In the genomic region with DNA sequence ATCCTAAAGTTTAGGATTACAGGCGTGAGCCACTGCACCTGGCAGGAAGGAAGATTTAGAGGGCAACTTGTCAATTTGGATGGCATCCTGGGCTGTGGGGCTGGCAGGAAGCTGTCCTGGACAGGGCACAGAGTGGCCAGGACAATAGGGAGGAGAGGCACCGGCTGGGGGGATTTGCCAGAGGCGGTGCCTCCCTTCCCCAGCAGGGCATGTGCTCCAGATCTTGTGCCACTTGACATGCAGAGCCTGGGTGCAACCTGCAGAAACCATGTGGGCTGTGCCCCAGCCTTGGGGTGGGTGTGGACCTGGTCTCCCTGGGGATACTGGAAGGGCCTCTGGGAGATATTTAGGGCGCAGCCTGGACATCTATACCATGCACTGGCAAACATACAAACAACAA, we compare ENCODE assay signal across 8 cellular contexts. TPM values are rescaled to one million over a fixed set of nuclear protein-coding genes. Genes with fewer than 3 reads are reported as not detected.
DNase-seq lines count a peak whose midpoint lies in the region; ATAC-seq and TF ChIP-seq lines count a peak whose summit lies in the region.

No MANE protein-coding gene starts in this region.

- no peak for TF ChIP-seq CTCF in gastrocnemius medialis (IDR thresholded peaks at IDR 0.05 in 4 of 5, conservative IDR thresholded peaks at IDR 0.05 in 1 of 5)

- H3K4me1 ChIP-seq in SJSA1 (replicated peaks) (peaks cover 44% of the 10 kb centered on the region), gastrocnemius medialis (peaks cover 14 to 18% of the 10 kb centered on the region in 2 donors)

- no peak for TF ChIP-seq POLR2A in gastrocnemius medialis (IDR thresholded peaks at IDR 0.05)

- DNase-seq in SJSA1 (ENCODE audit: low read depth in 1 of 2, low spot score in 2 of 2) (peak in 1 of 2 experiments; percentile 56), glomerular visceral epithelial cell (ENCODE audit: extremely low spot score) (peak; percentile 37), gastrocnemius medialis (peak; percentile 19 to 37), NCI-H2081 (lab: John Stamatoyannopoulos, UW) (no peak), DMS79 treated with DMSO at 0.1 percent for 48 hours (lab: John Stamatoyannopoulos, UW) (no peak), NCI-H526 treated with DMSO at 0.1 percent for 48 hours (lab: John Stamatoyannopoulos, UW) (no peak)

- no peak overlapping the region for H3K4me3 ChIP-seq in SJSA1
- no peak overlapping the region for H3K4me3 ChIP-seq in gastrocnemius medialis

- in situ Hi-C loops in gastrocnemius medialis (cut with MboI; ENCODE audit: low sequenced_read_pairs in 4 of 4), result no loop called here

- no peaks in the 10 kb centered on the region for H3K27me3 ChIP-seq in SJSA1 (replicated peaks)
- no peaks in the 10 kb centered on the region for H3K27me3 ChIP-seq in gastrocnemius medialis

- H3K27ac ChIP-seq in SJSA1 (peak overlapping the region; percentile 98), gastrocnemius medialis (peak overlapping the region; percentile 75 to 85 (median 81))

- H3K36me3 ChIP-seq in SJSA1, result no peaks in the 10 kb centered on the region
- no peaks in the 10 kb centered on the region for H3K36me3 ChIP-seq in gastrocnemius medialis

- H3K9me3 ChIP-seq in SJSA1 (replicated peaks) (no peaks in the 10 kb centered on the region), gastrocnemius medialis (no peaks in the 10 kb centered on the region)

- ATAC-seq in GM21717 (IDR thresholded peaks at IDR 0.05; ENCODE audit: unreplicated experiment) (peak; percentile 9), gastrocnemius medialis (peak; percentile 28 to 36), GM19452 (IDR thresholded peaks at IDR 0.05; ENCODE audit: unreplicated experiment) (no peak)

- intact Hi-C loops in gastrocnemius medialis (cut with DNase I; ENCODE audit: low total_unique reads), result no loop called here

RNA-seq across cellular contexts. Expression of a gene that starts 58.6 kb away (rescaled TPM):
- 11,857 and 11,916 TPM in 2 replicates for total RNA-seq in SJSA1 (2014; rRNA removed; shearing (Covaris generic))
- total RNA-seq in gastrocnemius medialis, result 1,000 to 10,000 TPM in 3 of 4 donors, 100 to 1,000 TPM in 1; 846 to 1,271 (median 1,198) TPM

Comparison
In these comparisons a context has a peak if more than half of its experiments do, and no peak if none do; other contexts are left out.
1. DNase-seq: peak in glomerular visceral epithelial cell (single experiment) and gastrocnemius medialis (2 of 2); none in NCI-H2081 (0 of 2), DMS79 treated with DMSO at 0.1 percent for 48 hours (single experiment) and NCI-H526 treated with DMSO at 0.1 percent for 48 hours (single experiment).